ENCODE assay signal across 8 cellular contexts in genomic region chr16:70380919-70381603, GRCh38. TPM values are rescaled to one million over a fixed set of nuclear protein-coding genes. Genes with fewer than 3 reads are reported as not detected.
A peak's percentile ranks its signal among the peaks of the same experiment; 100 is the strongest.
DNase-seq lines count a peak whose midpoint lies in the region; ATAC-seq and TF ChIP-seq lines count a peak whose summit lies in the region.

No MANE protein-coding gene starts in this region.

- H3K27me3 ChIP-seq in PC-3 (ENCODE audit: low read length) (no peaks in the 10 kb centered on the region), esophagus squamous epithelium (no peaks in the 10 kb centered on the region)

- H3K4me3 ChIP-seq in Jurkat, Clone E6-1 (ENCODE audit: low read length): peak overlapping the region; percentile 93
- peak overlapping the region; percentile 94 for H3K4me3 ChIP-seq in PC-3 (ENCODE audit: low read length)
- peak overlapping the region; percentile 56 to 78 (median 70) for H3K4me3 ChIP-seq in esophagus squamous epithelium

- TF ChIP-seq CTCF in PC-3 (conservative IDR thresholded peaks at IDR 0.05; ENCODE audit: low read depth, low read length) (peak; percentile 42), esophagus squamous epithelium (IDR thresholded peaks at IDR 0.05) (peak in 3 of 6 experiments; percentile 12 to 24 (median 19))

- H3K27ac ChIP-seq in PC-3 (ENCODE audit: low read length) (peak overlapping the region; percentile 88), esophagus squamous epithelium (peak overlapping the region; percentile 83 to 92 (median 88))

- H2AFZ ChIP-seq in PC-3 (ENCODE audit: low read length): peak overlapping the region; percentile 94

- ATAC-seq in GM21529 (IDR thresholded peaks at IDR 0.05; ENCODE audit: unreplicated experiment): peak; percentile 84
- ATAC-seq in PC-3: peak; percentile 89

- H3K9ac ChIP-seq in PC-3 (ENCODE audit: low read length): peak overlapping the region; percentile 94

- TF ChIP-seq POLR2A in esophagus squamous epithelium (IDR thresholded peaks at IDR 0.05): peak in 3 of 4 donors; percentile 46 to 81 (median 51)

- intact Hi-C loops in PC-3 (cut with micrococcal nuclease) (loop anchor here (2.0 kb wide), 1 partner anchor 58 kb away; the partner anchor contains the start of gene ST3GAL2), esophagus squamous epithelium (cut with DNase I) (no loop called here)

- no peaks in the 10 kb centered on the region for H3F3A ChIP-seq in PC-3 (ENCODE audit: low read length, unreplicated experiment)

- POLR2A ChIA-PET in PC-3 (lab: Charles Lee; ENCODE audit: unreplicated experiment): interaction anchor here (0.5 to 1.1 kb wide), 8 partner anchors 12 to 1301 kb away, joined by 3 to 5 read pairs (median 4); partner anchors contain the start of gene EXOSC6

- H3K9me3 ChIP-seq in PC-3 (ENCODE audit: low read length) (no peaks in the 10 kb centered on the region), esophagus squamous epithelium (no peaks in the 10 kb centered on the region)

- TSS peak; percentile 78 for BruUV-seq in PC-3 (replicated peaks; lab: Mats Ljungman, UMichigan)

- no peaks in the 10 kb centered on the region for H3K9me2 ChIP-seq in PC-3 (replicated peaks; ENCODE audit: low read length)

- H3K4me2 ChIP-seq in PC-3 (ENCODE audit: low read length): peak overlapping the region; percentile 98

- CTCF ChIA-PET in PC-3 (lab: Charles Lee): interaction anchor here (0.5 to 1.3 kb wide), 4 partner anchors 47 to 133 kb away, joined by 3 to 6 read pairs (median 4); no protein-coding TSS in a partner anchor

- H3K4me1 ChIP-seq in PC-3 (ENCODE audit: insufficient read depth, low read length) (peaks cover 7% of the 10 kb centered on the region; the same call in 1 of the 2 replicates), esophagus squamous epithelium (peaks cover 16 to 32% (median 16%) of the 10 kb centered on the region in 3 donors)

- 0% methylated on average over 4 to 5 of the region's 52 CpGs for WGBS in esophagus squamous epithelium, 2 donors

- DNase-seq in DMS153 treated with DMSO at 0.1 percent for 48 hours (lab: John Stamatoyannopoulos, UW; ENCODE audit: unreplicated experiment): peak; percentile 98
- DNase-seq in Jurkat, Clone E6-1 (ENCODE audit: low read depth, low spot score): peak; percentile 98
- peak; percentile 94 for DNase-seq in PC-3
- peak; percentile 96 to 97 for DNase-seq in activated T-cell treated with anti-CD3 and anti-CD28 coated beads, Interleukin-2, amount 50 U/mL, for 48 hours
- peak; percentile 82 for DNase-seq in esophagus squamous epithelium (lab: John Stamatoyannopoulos, UW)
- peak; percentile 98 for DNase-seq in myocyte (ENCODE audit: low read depth)
- DNase-seq in stimulated activated CD8-positive, alpha-beta memory T cell treated with anti-CD3 and anti-CD28 coated beads, Interleukin-7, amount 100 ng/mL, for 48 hours (ENCODE audit: extremely low read depth in 1 of 2, low read depth in 1 of 2): peak; percentile 92 to 97

- H3K79me2 ChIP-seq in PC-3 (ENCODE audit: low read length): peaks cover 22% of the 10 kb centered on the region

- H4K20me1 ChIP-seq in PC-3 (ENCODE audit: low read length): no peaks in the 10 kb centered on the region

- H3K36me3 ChIP-seq in PC-3 (ENCODE audit: low read depth, low read length): 0 out of 2 replicates have a peak, but pooled peaks cover 3% of the 10 kb centered on the region
- H3K36me3 ChIP-seq in esophagus squamous epithelium: peaks cover 0 to 25% (median 3%) of the 10 kb centered on the region in 3 donors

RNA-seq across cellular contexts. Expression of gene DDX19A, which starts 34.4 kb away (rescaled TPM):
- 48.1 TPM for polyA plus RNA-seq in Jurkat, Clone E6-1 (2012; ENCODE audit: insufficient read depth, insufficient read length)
- 33.4 and 40.5 TPM in 2 replicates for total RNA-seq in PC-3 (2014; rRNA removed)
- 10 to 100 TPM; 24.6 to 38.9 (median 35.9) TPM for total RNA-seq in esophagus squamous epithelium
- total RNA-seq in myocyte: 43.2 and 43.7 TPM in 2 replicates
- polyA plus RNA-seq in myocyte (2012): 37.5 TPM

RNA-seq across cellular contexts. Expression of gene ST3GAL2, which starts 57.8 kb away (rescaled TPM):
- 18.5 TPM for polyA plus RNA-seq in Jurkat, Clone E6-1 (2012; ENCODE audit: insufficient read depth, insufficient read length)
- total RNA-seq in PC-3 (2014; rRNA removed): 9.3 and 9.8 TPM in 2 replicates
- 1 to 10 TPM in 3 of 4 donors, under 1 TPM in 1; 0.80 to 6.5 (median 3.0) TPM for total RNA-seq in esophagus squamous epithelium
- 14.4 and 16.5 TPM in 2 replicates for total RNA-seq in myocyte
- polyA plus RNA-seq in myocyte (2012): 22.7 TPM

Comparison
In these comparisons a context has a peak if more than half of its experiments do, and no peak if none do; other contexts are left out.
1. Peak in every context shown above with its lines: DNase-seq, ATAC-seq, H3K4me3 ChIP-seq and H3K27ac ChIP-seq.